9 cellular contexts compared by ENCODE assay signal in the genomic region with DNA sequence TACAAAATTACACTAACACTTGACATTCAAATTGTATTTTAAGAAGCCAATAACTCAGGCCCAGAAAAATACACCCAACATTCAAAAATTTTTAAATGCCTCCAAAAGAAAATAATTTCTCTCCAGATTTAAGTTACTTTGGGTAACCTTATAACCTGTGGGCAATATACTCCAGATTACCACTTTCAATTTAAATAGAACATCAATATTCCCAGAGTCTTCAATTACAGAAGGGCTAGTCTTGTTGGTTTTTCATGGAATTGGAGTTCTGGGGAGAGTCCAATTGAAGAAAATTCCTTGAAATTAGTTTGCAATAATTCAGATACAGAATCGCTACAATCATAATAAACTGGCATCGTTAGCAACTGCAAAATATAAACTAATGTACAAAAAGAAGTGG. TPM values are rescaled to one million over a fixed set of nuclear protein-coding genes. Genes with fewer than 3 reads are reported as not detected.
A peak's percentile ranks its signal among the peaks of the same experiment; 100 is the strongest.
DNase-seq lines count a peak whose midpoint lies in the region; ATAC-seq and TF ChIP-seq lines count a peak whose summit lies in the region.
"Had no signal": no experiment of that assay in that cellular context is flagged by ENCODE, and none has a peak within 500 bp of the region (broad histone marks: within the 10 kb centered on the region; RNA-seq: fewer than 3 reads in every experiment).

No MANE protein-coding gene starts in this region.

- H3K9me3 Mint-ChIP-seq in mesothelial cell of epicardium, result no peaks in the 10 kb centered on the region

- TF ChIP-seq CTCF in left ventricle myocardium inferior (IDR thresholded peaks at IDR 0.05; ENCODE audit: borderline replicate concordance), result no peak
- no peak for TF ChIP-seq CTCF in brain microvascular endothelial cell (IDR thresholded peaks at IDR 0.05; ENCODE audit: low read depth, low read length, missing control alignments)
- TF ChIP-seq CTCF in mesothelial cell of epicardium (IDR thresholded peaks at IDR 0.05; ENCODE audit: unreplicated experiment), result no peak

- ATAC-seq in left cardiac atrium (no peak), aorta (ENCODE audit: low FRiP score) (no peak), GM21576 (IDR thresholded peaks at IDR 0.05; ENCODE audit: unreplicated experiment) (no peak), HG03469 (IDR thresholded peaks at IDR 0.05; ENCODE audit: unreplicated experiment) (no peak)
- ATAC-seq: mucosa of descending colon had no signal

- H3K4me1 Mint-ChIP-seq in mesothelial cell of epicardium, result peaks cover 24% of the 10 kb centered on the region

- intact Hi-C loops in left ventricle myocardium inferior (cut with micrococcal nuclease), result no loop called here
- intact Hi-C loops in left cardiac atrium (cut with DNase I), result no loop called here
- intact Hi-C loops in aorta (cut with DNase I), result no loop called here

- H3K4me1 ChIP-seq in left ventricle myocardium inferior, result peaks cover 80% of the 10 kb centered on the region
- H3K4me1 ChIP-seq in aorta (ENCODE audit: control insufficient read depth in 1 of 2, insufficient read depth in 2 of 2, low read length in 2 of 2), result peaks cover 0 to 4% of the 10 kb centered on the region in 2 donors

- in situ Hi-C loops in brain microvascular endothelial cell (cut with HindIII; ENCODE audit: low pct_ligation_motif_present, low sequenced_read_pairs), result no loop called here

- no peaks in the 10 kb centered on the region for H3K27me3 Mint-ChIP-seq in mesothelial cell of epicardium (ENCODE audit: low read depth)

- peak overlapping the region; percentile 98 for H3K27ac Mint-ChIP-seq in mesothelial cell of epicardium

- peaks cover 21% of the 10 kb centered on the region for H3K36me3 ChIP-seq in left ventricle myocardium inferior
- no peaks in the 10 kb centered on the region for H3K36me3 ChIP-seq in brain microvascular endothelial cell (replicated peaks)
- peaks cover 0 to 2% of the 10 kb centered on the region in 2 donors for H3K36me3 ChIP-seq in aorta (ENCODE audit: control insufficient read depth in 1 of 2, insufficient read depth in 2 of 2, low read length in 1 of 2)

- peak overlapping the region; percentile 96 for H3K4me3 ChIP-seq in left ventricle myocardium inferior
- peak overlapping the region; percentile 92 for H3K4me3 ChIP-seq in brain microvascular endothelial cell (ENCODE audit: low read depth, low read length)
- peak overlapping the region; percentile 87 to 94 for H3K4me3 ChIP-seq in aorta (ENCODE audit: low read length in 2 of 2)

- DNase-seq in left ventricle myocardium inferior, result no peak
- no peak for DNase-seq in left cardiac atrium
- no peak for DNase-seq in brain microvascular endothelial cell
- no peak for DNase-seq in mesothelial cell of epicardium (ENCODE audit: low spot score in 2 of 2, unreplicated experiment in 2 of 2)
- DNase-seq in aorta, result no peak
- no peak for DNase-seq in anterior cingulate cortex (lab: John Stamatoyannopoulos, UW)
- DNase-seq: mucosa of descending colon had no signal

- WGBS in aorta, 2 donors, result 5% methylated on average over 2 of the region's 2 CpGs

- peaks cover 10% of the 10 kb centered on the region for H3K36me3 Mint-ChIP-seq in mesothelial cell of epicardium

- H3K27me3 ChIP-seq in left ventricle myocardium inferior (ENCODE audit: low read depth) (no peaks in the 10 kb centered on the region), brain microvascular endothelial cell (replicated peaks) (no peaks in the 10 kb centered on the region), aorta (ENCODE audit: control insufficient read depth in 1 of 2, insufficient read depth in 2 of 2, low read length in 1 of 2) (no peaks in the 10 kb centered on the region)

- peak overlapping the region; percentile 99 for H3K27ac ChIP-seq in left ventricle myocardium inferior (replicated peaks)
- H3K27ac ChIP-seq in brain microvascular endothelial cell, result no peak overlapping the region
- H3K27ac ChIP-seq in aorta (ENCODE audit: low read depth in 1 of 2, low read length in 2 of 2), result no peak overlapping the region

- H3K9me3 ChIP-seq in left ventricle myocardium inferior (replicated peaks), result no peaks in the 10 kb centered on the region
- no peaks in the 10 kb centered on the region for H3K9me3 ChIP-seq in aorta (ENCODE audit: control insufficient read depth, low read length)
- H3K9me3 ChIP-seq: mucosa of descending colon had no signal

- H3K4me3 Mint-ChIP-seq in mesothelial cell of epicardium, result peak overlapping the region; percentile 93

RNA-seq across cellular contexts. Expression of gene PPP4R3A, which starts 2.0 kb away (rescaled TPM):
- total RNA-seq in left ventricle myocardium inferior (38.3 TPM), left cardiac atrium (10 to 100 TPM; 44.3 to 49.5 TPM), mesothelial cell of epicardium (94.2 to 101 TPM (median 99.2 TPM) in 3 replicates), aorta (10 to 100 TPM; 69.3 to 75.4 TPM)
- polyA plus RNA-seq in aorta, result 10 to 100 TPM; 37.7 to 40.7 TPM
